ENCODE assay signal across 1 cellular context in the genomic region with DNA sequence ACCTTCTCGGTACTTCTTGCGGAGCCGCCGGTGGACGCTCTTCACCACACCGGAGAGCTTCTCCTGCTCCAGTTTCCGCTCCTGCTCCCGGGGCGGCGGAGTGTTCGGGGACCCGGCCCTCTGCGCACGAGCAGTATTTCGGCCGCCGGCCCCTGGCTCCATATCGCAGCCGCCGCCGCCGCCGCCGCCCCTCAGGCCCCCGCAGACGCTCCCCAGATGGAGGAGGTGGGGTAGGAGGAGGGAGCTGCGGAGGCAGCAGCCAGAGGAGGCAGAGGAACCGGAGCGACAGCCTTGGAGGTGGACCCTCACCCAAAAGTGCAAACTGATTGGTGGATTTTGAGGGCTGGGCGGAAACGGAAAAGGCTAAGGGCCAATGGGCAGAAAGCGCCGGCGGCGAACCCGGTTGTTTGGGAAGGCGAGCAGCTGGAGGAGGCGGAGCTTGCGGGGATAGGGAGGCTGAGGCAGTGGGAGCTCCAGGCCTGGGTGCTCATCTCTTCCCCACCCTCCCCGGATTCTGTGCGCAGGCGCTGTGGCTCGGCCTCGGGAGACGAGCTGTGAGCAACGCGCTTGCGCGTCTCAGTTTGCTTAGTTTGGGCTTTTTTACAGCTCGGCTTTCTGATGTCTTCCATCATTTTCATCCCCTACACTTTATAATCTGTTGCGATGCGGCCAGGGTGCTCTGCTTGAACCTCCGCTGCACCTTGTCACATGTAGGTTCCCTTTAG.
TF ChIP-seq lines count a peak whose summit lies in the region.

No MANE protein-coding gene starts in this region.

TF ChIP-seq in HepG2, 621 proteins besides CTCF, POLR2A, EP300 and RAD21 (continued from another document and continues in another):
- TF ChIP-seq, protein P1, sequence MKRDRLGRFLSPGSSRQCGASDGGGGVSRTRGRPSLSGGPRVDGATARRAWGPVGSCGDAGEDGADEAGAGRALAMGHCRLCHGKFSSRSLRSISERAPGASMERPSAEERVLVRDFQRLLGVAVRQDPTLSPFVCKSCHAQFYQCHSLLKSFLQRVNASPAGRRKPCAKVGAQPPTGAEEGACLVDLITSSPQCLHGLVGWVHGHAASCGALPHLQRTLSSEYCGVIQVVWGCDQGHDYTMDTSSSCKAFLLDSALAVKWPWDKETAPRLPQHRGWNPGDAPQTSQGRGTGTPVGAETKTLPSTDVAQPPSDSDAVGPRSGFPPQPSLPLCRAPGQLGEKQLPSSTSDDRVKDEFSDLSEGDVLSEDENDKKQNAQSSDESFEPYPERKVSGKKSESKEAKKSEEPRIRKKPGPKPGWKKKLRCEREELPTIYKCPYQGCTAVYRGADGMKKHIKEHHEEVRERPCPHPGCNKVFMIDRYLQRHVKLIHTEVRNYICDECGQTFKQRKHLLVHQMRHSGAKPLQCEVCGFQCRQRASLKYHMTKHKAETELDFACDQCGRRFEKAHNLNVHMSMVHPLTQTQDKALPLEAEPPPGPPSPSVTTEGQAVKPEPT (CRISPR knock-in tag; IDR thresholded peaks at IDR 0.05; ENCODE audit: low read depth): no peak
- TF ChIP-seq ZNF674 (CRISPR knock-in tag; IDR thresholded peaks at IDR 0.05; ENCODE audit: low read depth): no peak
- TF ChIP-seq JUNB (CRISPR knock-in tag; IDR thresholded peaks at IDR 0.05; ENCODE audit: borderline replicate concordance): no peak
- TF ChIP-seq, protein P2, sequence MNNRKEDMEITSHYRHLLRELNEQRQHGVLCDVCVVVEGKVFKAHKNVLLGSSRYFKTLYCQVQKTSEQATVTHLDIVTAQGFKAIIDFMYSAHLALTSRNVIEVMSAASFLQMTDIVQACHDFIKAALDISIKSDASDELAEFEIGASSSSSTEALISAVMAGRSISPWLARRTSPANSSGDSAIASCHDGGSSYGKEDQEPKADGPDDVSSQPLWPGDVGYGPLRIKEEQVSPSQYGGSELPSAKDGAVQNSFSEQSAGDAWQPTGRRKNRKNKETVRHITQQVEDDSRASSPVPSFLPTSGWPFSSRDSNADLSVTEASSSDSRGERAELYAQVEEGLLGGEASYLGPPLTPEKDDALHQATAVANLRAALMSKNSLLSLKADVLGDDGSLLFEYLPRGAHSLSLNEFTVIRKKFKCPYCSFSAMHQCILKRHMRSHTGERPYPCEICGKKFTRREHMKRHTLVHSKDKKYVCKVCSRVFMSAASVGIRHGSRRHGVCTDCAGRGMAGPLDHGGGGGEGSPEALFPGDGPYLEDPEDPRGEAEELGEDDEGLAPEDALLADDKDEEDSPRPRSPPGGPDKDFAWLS (CRISPR knock-in tag; IDR thresholded peaks at IDR 0.05; ENCODE audit: borderline replicate concordance): no peak
- TF ChIP-seq, protein P3, sequence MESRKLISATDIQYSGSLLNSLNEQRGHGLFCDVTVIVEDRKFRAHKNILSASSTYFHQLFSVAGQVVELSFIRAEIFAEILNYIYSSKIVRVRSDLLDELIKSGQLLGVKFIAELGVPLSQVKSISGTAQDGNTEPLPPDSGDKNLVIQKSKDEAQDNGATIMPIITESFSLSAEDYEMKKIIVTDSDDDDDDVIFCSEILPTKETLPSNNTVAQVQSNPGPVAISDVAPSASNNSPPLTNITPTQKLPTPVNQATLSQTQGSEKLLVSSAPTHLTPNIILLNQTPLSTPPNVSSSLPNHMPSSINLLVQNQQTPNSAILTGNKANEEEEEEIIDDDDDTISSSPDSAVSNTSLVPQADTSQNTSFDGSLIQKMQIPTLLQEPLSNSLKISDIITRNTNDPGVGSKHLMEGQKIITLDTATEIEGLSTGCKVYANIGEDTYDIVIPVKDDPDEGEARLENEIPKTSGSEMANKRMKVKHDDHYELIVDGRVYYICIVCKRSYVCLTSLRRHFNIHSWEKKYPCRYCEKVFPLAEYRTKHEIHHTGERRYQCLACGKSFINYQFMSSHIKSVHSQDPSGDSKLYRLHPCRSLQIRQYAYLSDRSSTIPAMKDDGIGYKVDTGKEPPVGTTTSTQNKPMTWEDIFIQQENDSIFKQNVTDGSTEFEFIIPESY (CRISPR knock-in tag; IDR thresholded peaks at IDR 0.05): no peak
- no peak for TF ChIP-seq NFE2L1 (CRISPR knock-in tag; IDR thresholded peaks at IDR 0.05; ENCODE audit: borderline replicate concordance)
- TF ChIP-seq ZNF891 (CRISPR knock-in tag; IDR thresholded peaks at IDR 0.05): no peak
- peak; percentile 86 for TF ChIP-seq SAP130 (CRISPR knock-in tag; IDR thresholded peaks at IDR 0.05; ENCODE audit: low read depth)
- TF ChIP-seq, protein P4, sequence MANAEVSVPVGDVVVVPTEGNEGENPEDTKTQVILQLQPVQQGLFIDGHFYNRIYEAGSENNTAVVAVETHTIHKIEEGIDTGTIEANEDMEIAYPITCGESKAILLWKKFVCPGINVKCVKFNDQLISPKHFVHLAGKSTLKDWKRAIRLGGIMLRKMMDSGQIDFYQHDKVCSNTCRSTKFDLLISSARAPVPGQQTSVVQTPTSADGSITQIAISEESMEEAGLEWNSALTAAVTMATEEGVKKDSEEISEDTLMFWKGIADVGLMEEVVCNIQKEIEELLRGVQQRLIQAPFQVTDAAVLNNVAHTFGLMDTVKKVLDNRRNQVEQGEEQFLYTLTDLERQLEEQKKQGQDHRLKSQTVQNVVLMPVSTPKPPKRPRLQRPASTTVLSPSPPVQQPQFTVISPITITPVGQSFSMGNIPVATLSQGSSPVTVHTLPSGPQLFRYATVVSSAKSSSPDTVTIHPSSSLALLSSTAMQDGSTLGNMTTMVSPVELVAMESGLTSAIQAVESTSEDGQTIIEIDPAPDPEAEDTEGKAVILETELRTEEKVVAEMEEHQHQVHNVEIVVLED (CRISPR knock-in tag; IDR thresholded peaks at IDR 0.05; ENCODE audit: borderline replicate concordance): peak; percentile 65; the same call in 1 of the 2 replicates
- TF ChIP-seq MXI1 (IDR thresholded peaks at IDR 0.05; ENCODE audit: borderline replicate concordance, low read depth, low read length): peak; percentile 37; the same call in 1 of the 3 replicates
- peak; percentile 94 for TF ChIP-seq NFYC (CRISPR knock-in tag; IDR thresholded peaks at IDR 0.05)
- TF ChIP-seq ARHGAP35 (CRISPR knock-in tag; IDR thresholded peaks at IDR 0.05; ENCODE audit: borderline replicate concordance): no peak
- TF ChIP-seq DNMT1 (CRISPR knock-in tag; IDR thresholded peaks at IDR 0.05): no peak
- peak; percentile 19; the same call in 1 of the 2 replicates for TF ChIP-seq KDM1A (CRISPR knock-in tag; IDR thresholded peaks at IDR 0.05)
- TF ChIP-seq, protein P5, sequence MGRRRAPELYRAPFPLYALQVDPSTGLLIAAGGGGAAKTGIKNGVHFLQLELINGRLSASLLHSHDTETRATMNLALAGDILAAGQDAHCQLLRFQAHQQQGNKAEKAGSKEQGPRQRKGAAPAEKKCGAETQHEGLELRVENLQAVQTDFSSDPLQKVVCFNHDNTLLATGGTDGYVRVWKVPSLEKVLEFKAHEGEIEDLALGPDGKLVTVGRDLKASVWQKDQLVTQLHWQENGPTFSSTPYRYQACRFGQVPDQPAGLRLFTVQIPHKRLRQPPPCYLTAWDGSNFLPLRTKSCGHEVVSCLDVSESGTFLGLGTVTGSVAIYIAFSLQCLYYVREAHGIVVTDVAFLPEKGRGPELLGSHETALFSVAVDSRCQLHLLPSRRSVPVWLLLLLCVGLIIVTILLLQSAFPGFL (CRISPR knock-in tag; IDR thresholded peaks at IDR 0.05): no peak
- 0 out of 2 replicates have a peak, but pooled peaks have one; percentile 32 for TF ChIP-seq NAIF1 (CRISPR knock-in tag; IDR thresholded peaks at IDR 0.05; ENCODE audit: borderline replicate concordance)
- TF ChIP-seq THAP11 (CRISPR knock-in tag; IDR thresholded peaks at IDR 0.05): peak; percentile 46
- peak; percentile 42; the same call in 1 of the 2 replicates for TF ChIP-seq ZNF292 (CRISPR knock-in tag; IDR thresholded peaks at IDR 0.05; ENCODE audit: borderline replicate concordance, low read depth)
- peak; percentile 77 for TF ChIP-seq ZNF501 (CRISPR knock-in tag; IDR thresholded peaks at IDR 0.05)
- no peak for TF ChIP-seq ZNF577 (CRISPR knock-in tag; IDR thresholded peaks at IDR 0.05; ENCODE audit: borderline replicate concordance, low read depth)
- TF ChIP-seq, protein P6, sequence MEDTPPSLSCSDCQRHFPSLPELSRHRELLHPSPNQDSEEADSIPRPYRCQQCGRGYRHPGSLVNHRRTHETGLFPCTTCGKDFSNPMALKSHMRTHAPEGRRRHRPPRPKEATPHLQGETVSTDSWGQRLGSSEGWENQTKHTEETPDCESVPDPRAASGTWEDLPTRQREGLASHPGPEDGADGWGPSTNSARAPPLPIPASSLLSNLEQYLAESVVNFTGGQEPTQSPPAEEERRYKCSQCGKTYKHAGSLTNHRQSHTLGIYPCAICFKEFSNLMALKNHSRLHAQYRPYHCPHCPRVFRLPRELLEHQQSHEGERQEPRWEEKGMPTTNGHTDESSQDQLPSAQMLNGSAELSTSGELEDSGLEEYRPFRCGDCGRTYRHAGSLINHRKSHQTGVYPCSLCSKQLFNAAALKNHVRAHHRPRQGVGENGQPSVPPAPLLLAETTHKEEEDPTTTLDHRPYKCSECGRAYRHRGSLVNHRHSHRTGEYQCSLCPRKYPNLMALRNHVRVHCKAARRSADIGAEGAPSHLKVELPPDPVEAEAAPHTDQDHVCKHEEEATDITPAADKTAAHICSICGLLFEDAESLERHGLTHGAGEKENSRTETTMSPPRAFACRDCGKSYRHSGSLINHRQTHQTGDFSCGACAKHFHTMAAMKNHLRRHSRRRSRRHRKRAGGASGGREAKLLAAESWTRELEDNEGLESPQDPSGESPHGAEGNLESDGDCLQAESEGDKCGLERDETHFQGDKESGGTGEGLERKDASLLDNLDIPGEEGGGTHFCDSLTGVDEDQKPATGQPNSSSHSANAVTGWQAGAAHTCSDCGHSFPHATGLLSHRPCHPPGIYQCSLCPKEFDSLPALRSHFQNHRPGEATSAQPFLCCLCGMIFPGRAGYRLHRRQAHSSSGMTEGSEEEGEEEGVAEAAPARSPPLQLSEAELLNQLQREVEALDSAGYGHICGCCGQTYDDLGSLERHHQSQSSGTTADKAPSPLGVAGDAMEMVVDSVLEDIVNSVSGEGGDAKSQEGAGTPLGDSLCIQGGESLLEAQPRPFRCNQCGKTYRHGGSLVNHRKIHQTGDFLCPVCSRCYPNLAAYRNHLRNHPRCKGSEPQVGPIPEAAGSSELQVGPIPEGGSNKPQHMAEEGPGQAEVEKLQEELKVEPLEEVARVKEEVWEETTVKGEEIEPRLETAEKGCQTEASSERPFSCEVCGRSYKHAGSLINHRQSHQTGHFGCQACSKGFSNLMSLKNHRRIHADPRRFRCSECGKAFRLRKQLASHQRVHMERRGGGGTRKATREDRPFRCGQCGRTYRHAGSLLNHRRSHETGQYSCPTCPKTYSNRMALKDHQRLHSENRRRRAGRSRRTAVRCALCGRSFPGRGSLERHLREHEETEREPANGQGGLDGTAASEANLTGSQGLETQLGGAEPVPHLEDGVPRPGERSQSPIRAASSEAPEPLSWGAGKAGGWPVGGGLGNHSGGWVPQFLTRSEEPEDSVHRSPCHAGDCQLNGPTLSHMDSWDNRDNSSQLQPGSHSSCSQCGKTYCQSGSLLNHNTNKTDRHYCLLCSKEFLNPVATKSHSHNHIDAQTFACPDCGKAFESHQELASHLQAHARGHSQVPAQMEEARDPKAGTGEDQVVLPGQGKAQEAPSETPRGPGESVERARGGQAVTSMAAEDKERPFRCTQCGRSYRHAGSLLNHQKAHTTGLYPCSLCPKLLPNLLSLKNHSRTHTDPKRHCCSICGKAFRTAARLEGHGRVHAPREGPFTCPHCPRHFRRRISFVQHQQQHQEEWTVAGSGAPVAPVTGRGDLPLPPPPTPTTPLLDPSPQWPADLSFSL (CRISPR knock-in tag; IDR thresholded peaks at IDR 0.05): no peak
- TF ChIP-seq RFX1 (IDR thresholded peaks at IDR 0.05): no peak
- no peak for TF ChIP-seq NFKBIZ (CRISPR knock-in tag; IDR thresholded peaks at IDR 0.05)
- TF ChIP-seq, protein P7, sequence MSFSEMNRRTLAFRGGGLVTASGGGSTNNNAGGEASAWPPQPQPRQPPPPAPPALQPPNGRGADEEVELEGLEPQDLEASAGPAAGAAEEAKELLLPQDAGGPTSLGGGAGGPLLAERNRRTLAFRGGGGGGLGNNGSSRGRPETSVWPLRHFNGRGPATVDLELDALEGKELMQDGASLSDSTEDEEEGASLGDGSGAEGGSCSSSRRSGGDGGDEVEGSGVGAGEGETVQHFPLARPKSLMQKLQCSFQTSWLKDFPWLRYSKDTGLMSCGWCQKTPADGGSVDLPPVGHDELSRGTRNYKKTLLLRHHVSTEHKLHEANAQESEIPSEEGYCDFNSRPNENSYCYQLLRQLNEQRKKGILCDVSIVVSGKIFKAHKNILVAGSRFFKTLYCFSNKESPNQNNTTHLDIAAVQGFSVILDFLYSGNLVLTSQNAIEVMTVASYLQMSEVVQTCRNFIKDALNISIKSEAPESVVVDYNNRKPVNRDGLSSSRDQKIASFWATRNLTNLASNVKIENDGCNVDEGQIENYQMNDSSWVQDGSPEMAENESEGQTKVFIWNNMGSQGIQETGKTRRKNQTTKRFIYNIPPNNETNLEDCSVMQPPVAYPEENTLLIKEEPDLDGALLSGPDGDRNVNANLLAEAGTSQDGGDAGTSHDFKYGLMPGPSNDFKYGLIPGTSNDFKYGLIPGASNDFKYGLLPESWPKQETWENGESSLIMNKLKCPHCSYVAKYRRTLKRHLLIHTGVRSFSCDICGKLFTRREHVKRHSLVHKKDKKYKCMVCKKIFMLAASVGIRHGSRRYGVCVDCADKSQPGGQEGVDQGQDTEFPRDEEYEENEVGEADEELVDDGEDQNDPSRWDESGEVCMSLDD (CRISPR knock-in tag; IDR thresholded peaks at IDR 0.05; ENCODE audit: borderline replicate concordance): no peak
- no peak for TF ChIP-seq MZF1 (CRISPR knock-in tag; IDR thresholded peaks at IDR 0.05; ENCODE audit: borderline replicate concordance)
- no peak for TF ChIP-seq ZNF616 (CRISPR knock-in tag; IDR thresholded peaks at IDR 0.05; ENCODE audit: low read depth)
- TF ChIP-seq, protein P8, sequence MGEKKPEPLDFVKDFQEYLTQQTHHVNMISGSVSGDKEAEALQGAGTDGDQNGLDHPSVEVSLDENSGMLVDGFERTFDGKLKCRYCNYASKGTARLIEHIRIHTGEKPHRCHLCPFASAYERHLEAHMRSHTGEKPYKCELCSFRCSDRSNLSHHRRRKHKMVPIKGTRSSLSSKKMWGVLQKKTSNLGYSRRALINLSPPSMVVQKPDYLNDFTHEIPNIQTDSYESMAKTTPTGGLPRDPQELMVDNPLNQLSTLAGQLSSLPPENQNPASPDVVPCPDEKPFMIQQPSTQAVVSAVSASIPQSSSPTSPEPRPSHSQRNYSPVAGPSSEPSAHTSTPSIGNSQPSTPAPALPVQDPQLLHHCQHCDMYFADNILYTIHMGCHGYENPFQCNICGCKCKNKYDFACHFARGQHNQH (CRISPR knock-in tag; IDR thresholded peaks at IDR 0.05): no peak
- TF ChIP-seq, protein P9, sequence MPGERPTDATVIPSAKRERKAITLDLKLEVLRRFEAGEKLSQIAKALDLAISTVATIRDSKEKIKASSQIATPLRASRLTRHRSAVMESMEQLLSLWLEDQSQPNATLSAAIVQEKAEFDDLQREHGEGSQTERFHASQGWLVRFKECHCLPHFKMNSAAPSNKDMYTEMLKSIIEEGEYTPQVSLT (CRISPR knock-in tag; IDR thresholded peaks at IDR 0.05; ENCODE audit: borderline replicate concordance, low read depth): no peak
- TF ChIP-seq NFKB2 (CRISPR knock-in tag; IDR thresholded peaks at IDR 0.05; ENCODE audit: borderline replicate concordance): peak; percentile 71; the same call in 1 of the 2 replicates
- no peak for TF ChIP-seq MED13 (CRISPR knock-in tag; IDR thresholded peaks at IDR 0.05)
- TF ChIP-seq KDM5A (IDR thresholded peaks at IDR 0.05; ENCODE audit: borderline replicate concordance, low read length): no peak
